In the genomic region with DNA sequence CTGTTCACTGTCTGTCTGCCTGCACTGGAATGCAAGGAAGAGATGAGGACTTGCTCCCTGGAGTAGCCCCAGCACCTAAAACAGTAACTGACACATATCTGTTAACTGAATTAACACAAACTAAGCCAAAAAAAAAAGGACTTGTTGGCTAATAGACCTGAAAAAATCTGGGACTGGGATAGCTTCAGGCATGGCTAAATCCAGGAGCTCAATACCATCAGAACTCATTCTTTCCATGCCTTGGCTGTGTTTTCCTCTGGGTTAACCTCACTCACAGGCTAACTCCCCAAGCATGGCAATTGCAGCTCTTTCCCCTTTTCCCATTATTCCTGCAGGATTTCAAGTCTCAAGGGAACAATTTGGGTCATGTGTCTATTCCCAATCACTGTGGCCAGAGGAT, we compare ENCODE assay signal across 36 cellular contexts.
"Had no signal": no experiment of that assay in that cellular context is flagged by ENCODE, and none has a peak within 500 bp of the region (broad histone marks: within the 10 kb centered on the region; RNA-seq: fewer than 3 reads in every experiment).

No MANE protein-coding gene starts in this region.

- H3K4me3 ChIP-seq: ascending aorta, cardiac muscle cell had no signal

- H3K27me3 ChIP-seq: ascending aorta had no signal

- H3K36me3 ChIP-seq: ascending aorta, cardiac muscle cell had no signal

- H3K36me3 Mint-ChIP-seq: activated CD4-positive, alpha-beta memory T cell treated with anti-CD3 and anti-CD28 coated beads for 36 hours; activated naive CD4-positive, alpha-beta T cell treated with anti-CD3 and anti-CD28 coated beads, Interleukin-2, amount 50 U/mL, for 72 hours; activated naive CD8-positive, alpha-beta T cell treated with anti-CD3 and anti-CD28 coated beads for 36 hours; brain had no signal

- H3K9me3 Mint-ChIP-seq: activated B cell treated with CpG ODN at 0.5 μM for 24 hours; activated CD4-positive, alpha-beta memory T cell treated with anti-CD3 and anti-CD28 coated beads for 36 hours; activated CD4-positive, alpha-beta T cell treated with anti-CD3 and anti-CD28 coated beads, Interleukin-2, amount 10 ng/mL, durations not matched to agents 24 days and 14 days; activated CD8-positive, alpha-beta T cell treated with anti-CD3 and anti-CD28 coated beads for 36 hours; activated naive CD4-positive, alpha-beta T cell treated with anti-CD3 and anti-CD28 coated beads for 36 hours; activated naive CD4-positive, alpha-beta T cell treated with anti-CD3 and anti-CD28 coated beads, Interleukin-2, amount 50 U/mL, for 72 hours; activated naive CD8-positive, alpha-beta T cell treated with anti-CD3 and anti-CD28 coated beads for 36 hours; activated T-cell treated with anti-CD3 and anti-CD28 coated beads, Interleukin-2, amount 50 U/mL, for 4 hours; activated T-cell treated with anti-CD3 and anti-CD28 coated beads, Interleukin-2, amount 50 U/mL, for 72 hours; activated T-helper 1 cell treated with anti-CD3 and anti-CD28 coated beads, Interleukin-12 subunit alpha, Interleukin-12 subunit beta, Interleukin-2, Interleukin-4 antibody, amounts not matched to agents 30 ng/mL and 10 ng/mL and 1 ng/mL, durations not matched to agents 14 hours and 24 hours and 36 hours; activated T-helper 17 cell treated with anti-CD3 and anti-CD28 coated beads, Interleukin-2, amount 50 U/mL, for 72 hours; central memory CD8-positive, alpha-beta T cell; T-helper 1 cell treated with Interleukin-12 subunit alpha and Interleukin-12 subunit beta and Interleukin-4 antibody, amounts not matched to agents 30 μg/mL and 1 μg/mL, for 36 hours; T-helper 2 cell treated with Interferon-gamma antibody and Interleukin-4, amounts not matched to agents 5 μg/mL and 100 μg/mL, for 36 hours had no signal

- FAIRE-seq: bronchial epithelial cell, TTC549 had no signal

- H3K27ac Mint-ChIP-seq: activated B cell treated with CpG ODN at 0.5 μM for 24 hours; activated CD4-positive, alpha-beta memory T cell treated with anti-CD3 and anti-CD28 coated beads for 36 hours; activated CD4-positive, alpha-beta T cell treated with anti-CD3 and anti-CD28 coated beads, Interleukin-2, amount 10 ng/mL, durations not matched to agents 24 days and 14 days; activated CD8-positive, alpha-beta T cell treated with anti-CD3 and anti-CD28 coated beads for 36 hours; activated naive CD4-positive, alpha-beta T cell treated with anti-CD3 and anti-CD28 coated beads for 36 hours; activated naive CD4-positive, alpha-beta T cell treated with anti-CD3 and anti-CD28 coated beads, Interleukin-2, amount 50 U/mL, for 72 hours; activated naive CD8-positive, alpha-beta T cell treated with anti-CD3 and anti-CD28 coated beads for 36 hours; activated T-cell treated with anti-CD3 and anti-CD28 coated beads, Interleukin-2, amount 50 U/mL, for 72 hours; activated T-helper 1 cell treated with anti-CD3 and anti-CD28 coated beads, Interleukin-12 subunit alpha, Interleukin-12 subunit beta, Interleukin-2, Interleukin-4 antibody, amounts not matched to agents 30 ng/mL and 10 ng/mL and 1 ng/mL, durations not matched to agents 14 hours and 24 hours and 36 hours; activated T-helper 17 cell treated with anti-CD3 and anti-CD28 coated beads, Interleukin-2, amount 50 U/mL, for 72 hours; brain; T-helper 1 cell treated with Interleukin-12 subunit alpha and Interleukin-12 subunit beta and Interleukin-4 antibody, amounts not matched to agents 30 μg/mL and 1 μg/mL, for 36 hours; T-helper 2 cell treated with Interferon-gamma antibody and Interleukin-4, amounts not matched to agents 5 μg/mL and 100 μg/mL, for 36 hours had no signal

- DNase-seq: activated B cell treated with CpG ODN at 0.5 μM for 24 hours; activated CD4-positive, alpha-beta memory T cell treated with anti-CD3 and anti-CD28 coated beads for 36 hours; activated CD4-positive, alpha-beta T cell treated with anti-CD3 and anti-CD28 coated beads for 4 hours; activated CD4-positive, alpha-beta T cell treated with anti-CD3 and anti-CD28 coated beads, Interleukin-2, amount 10 ng/mL, durations not matched to agents 24 days and 14 days; activated CD4-positive, alpha-beta T cell treated with anti-CD3 and anti-CD28 coated beads, Interleukin-2, amount 50 U/mL, for 1 hour; activated CD4-positive, alpha-beta T cell treated with anti-CD3 and anti-CD28 coated beads, Interleukin-2, amount 50 U/mL, for 4 hours; activated CD4-positive, CD25-positive, alpha-beta regulatory T cell treated with anti-CD3 and anti-CD28 coated beads, Interleukin-2, amount 50 U/mL, for 72 hours; activated CD8-positive, alpha-beta memory T cell treated with anti-CD3 and anti-CD28 coated beads, Interleukin-2, amount 50 U/mL, for 4 hours; activated CD8-positive, alpha-beta T cell treated with anti-CD3 and anti-CD28 coated beads for 36 hours; activated effector memory CD4-positive, alpha-beta T cell treated with anti-CD3 and anti-CD28 coated beads, Interleukin-2, amount 50 U/mL, for 16 hours; activated gamma-delta T cell treated with Interleukin-2 at 50 U/mL for 16 hours; activated naive CD4-positive, alpha-beta T cell; activated naive CD4-positive, alpha-beta T cell treated with anti-CD3 and anti-CD28 coated beads for 36 hours; activated naive CD4-positive, alpha-beta T cell treated with anti-CD3 and anti-CD28 coated beads, Interleukin-2, amount 50 U/mL, for 16 hours; activated naive CD8-positive, alpha-beta T cell treated with anti-CD3 and anti-CD28 coated beads for 36 hours; activated T-cell treated with anti-CD3 and anti-CD28 coated beads for 4 hours; activated T-cell treated with anti-CD3 and anti-CD28 coated beads, Interleukin-2, amount 50 U/mL, for 1 hour; activated T-cell treated with anti-CD3 and anti-CD28 coated beads, Interleukin-2, amount 50 U/mL, for 4 hours; activated T-cell treated with anti-CD3 and anti-CD28 coated beads, Interleukin-2, amount 50 U/mL, for 72 hours; caudate nucleus; cerebellar nuclear complex; T-helper 1 cell; T-helper 2 cell; T-helper 9 cell had no signal

- ATAC-seq: activated CD8-positive, alpha-beta T cell treated with anti-CD3 and anti-CD28 coated beads for 36 hours; activated naive CD4-positive, alpha-beta T cell treated with anti-CD3 and anti-CD28 coated beads, Interleukin-2, amount 50 U/mL, for 72 hours; activated T-cell treated with anti-CD3 and anti-CD28 coated beads, Interleukin-2, amount 50 U/mL, for 4 hours; activated T-cell treated with anti-CD3 and anti-CD28 coated beads, Interleukin-2, amount 50 U/mL, for 72 hours; activated T-helper 17 cell treated with anti-CD3 and anti-CD28 coated beads, Interleukin-2, amount 50 U/mL, for 72 hours had no signal

- H3K9me3 ChIP-seq: ascending aorta had no signal

- H3K27me3 Mint-ChIP-seq: activated B cell treated with CpG ODN at 0.5 μM for 24 hours; activated CD4-positive, alpha-beta memory T cell treated with anti-CD3 and anti-CD28 coated beads for 36 hours; activated CD8-positive, alpha-beta T cell treated with anti-CD3 and anti-CD28 coated beads for 36 hours; activated naive CD8-positive, alpha-beta T cell treated with anti-CD3 and anti-CD28 coated beads for 36 hours; activated T-helper 17 cell treated with anti-CD3 and anti-CD28 coated beads, Interleukin-2, amount 50 U/mL, for 72 hours; central memory CD8-positive, alpha-beta T cell had no signal

- H3K4me3 Mint-ChIP-seq: activated B cell treated with CpG ODN at 0.5 μM for 24 hours; activated CD4-positive, alpha-beta memory T cell treated with anti-CD3 and anti-CD28 coated beads for 36 hours; activated CD4-positive, alpha-beta T cell treated with anti-CD3 and anti-CD28 coated beads, Interleukin-2, amount 10 ng/mL, durations not matched to agents 24 days and 14 days; activated CD8-positive, alpha-beta T cell treated with anti-CD3 and anti-CD28 coated beads for 36 hours; activated naive CD4-positive, alpha-beta T cell treated with anti-CD3 and anti-CD28 coated beads for 36 hours; activated naive CD8-positive, alpha-beta T cell treated with anti-CD3 and anti-CD28 coated beads for 36 hours; activated T-cell treated with anti-CD3 and anti-CD28 coated beads, Interleukin-2, amount 50 U/mL, for 4 hours; activated T-cell treated with anti-CD3 and anti-CD28 coated beads, Interleukin-2, amount 50 U/mL, for 72 hours; activated T-helper 1 cell treated with anti-CD3 and anti-CD28 coated beads, Interleukin-12 subunit alpha, Interleukin-12 subunit beta, Interleukin-2, Interleukin-4 antibody, amounts not matched to agents 30 ng/mL and 10 ng/mL and 1 ng/mL, durations not matched to agents 14 hours and 24 hours and 36 hours; activated T-helper 17 cell treated with anti-CD3 and anti-CD28 coated beads, Interleukin-2, amount 50 U/mL, for 72 hours; brain; central memory CD8-positive, alpha-beta T cell; T-helper 1 cell treated with Interleukin-12 subunit alpha and Interleukin-12 subunit beta and Interleukin-4 antibody, amounts not matched to agents 30 μg/mL and 1 μg/mL, for 36 hours; T-helper 2 cell treated with Interferon-gamma antibody and Interleukin-4, amounts not matched to agents 5 μg/mL and 100 μg/mL, for 36 hours had no signal

- H3K27ac ChIP-seq: ascending aorta, cardiac muscle cell, VCaP had no signal
